In the genomic region with DNA sequence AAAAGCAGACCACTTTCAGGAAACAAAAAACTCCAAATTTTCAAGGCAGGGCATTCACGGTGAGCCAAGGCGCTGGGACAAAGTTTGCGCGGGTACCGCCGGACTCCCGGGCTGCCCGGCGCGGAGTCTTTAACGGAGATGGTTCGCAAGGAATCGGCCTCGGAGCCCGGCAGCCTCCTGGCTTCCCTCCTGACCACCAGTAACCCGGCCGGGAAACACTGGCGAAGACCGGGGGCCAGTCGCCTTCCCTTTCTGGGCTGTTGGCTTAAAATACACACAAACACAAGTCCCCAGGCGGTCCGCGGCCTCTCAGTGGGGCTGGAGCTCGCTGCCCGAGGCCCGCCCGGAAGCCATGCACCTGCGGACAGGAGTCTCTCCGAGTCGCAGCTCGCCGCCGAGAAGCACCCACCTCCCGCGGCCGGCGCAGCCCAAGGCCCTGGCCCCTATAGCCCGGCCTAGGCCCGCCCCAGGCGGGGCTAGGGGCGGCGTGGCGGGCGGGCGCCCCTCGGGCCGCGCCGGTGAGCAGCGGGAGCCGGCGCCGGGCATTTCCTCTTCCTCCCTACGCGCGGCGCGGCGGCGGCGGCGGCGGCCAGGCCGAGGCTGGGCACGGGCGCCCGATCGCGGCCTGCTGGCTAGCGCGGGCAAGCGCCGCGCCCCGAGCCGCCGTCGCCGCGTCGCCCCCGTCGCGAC, we compare ENCODE assay signal across 8 cellular contexts. TPM values are rescaled to one million over a fixed set of nuclear protein-coding genes. Genes with fewer than 3 reads are reported as not detected.
A peak's percentile ranks its signal among the peaks of the same experiment; 100 is the strongest.
DNase-seq lines count a peak whose midpoint lies in the region; ATAC-seq and TF ChIP-seq lines count a peak whose summit lies in the region.

No MANE protein-coding gene starts in this region.

- peaks cover 29% of the 10 kb centered on the region for H4K20me1 ChIP-seq in PC-9 (ENCODE audit: insufficient read depth)

- CTCF ChIA-PET in PC-9 (lab: Charles Lee) = interaction anchor here (1.1 to 1.5 kb wide), 2 partner anchors 24 to 45 kb away, joined by 3 to 4 read pairs; no protein-coding TSS in a partner anchor

- H3K27ac ChIP-seq in PC-9 (peak overlapping the region; percentile 84), gastroesophageal sphincter (peak overlapping the region; percentile 81 to 100 (median 98)), neuronal stem cell (replicated peaks; ENCODE audit: low read length) (peak overlapping the region; percentile 95), temporal lobe (ENCODE audit: low read depth, low read length) (peak overlapping the region; percentile 72)

- H3K36me3 ChIP-seq in PC-9 (ENCODE audit: low read depth) = 0 out of 2 replicates have a peak, but pooled peaks cover 4% of the 10 kb centered on the region
- peaks cover 0 to 15% of the 10 kb centered on the region in 2 donors for H3K36me3 ChIP-seq in gastroesophageal sphincter
- H3K36me3 ChIP-seq in neuronal stem cell (replicated peaks in 1 of 2; ENCODE audit: control insufficient read depth in 2 of 2, insufficient read depth in 2 of 2, low read length in 2 of 2) = peaks cover 6 to 30% of the 10 kb centered on the region in 2 donors

- intact Hi-C loops in PC-9 (cut with micrococcal nuclease; ENCODE audit: unreplicated experiment) = loop anchor here (2.0 kb wide), 1 partner anchor 44 kb away; no protein-coding TSS in a partner anchor

- peaks cover 25% of the 10 kb centered on the region for H3F3A ChIP-seq in PC-9 (ENCODE audit: insufficient read depth, low read depth)

- DNase-seq in AG10803 (ENCODE audit: low read depth) (peak; percentile 42), PC-9 (peak; percentile 41 to 58), neuronal stem cell (ENCODE audit: low spot score) (no peak)
- DNase-seq in activated effector memory CD4-positive, alpha-beta T cell treated with anti-CD3 and anti-CD28 coated beads, Interleukin-2, amount 50 U/mL, for 16 hours = peak; percentile 85

- POLR2A ChIA-PET in PC-9 (lab: Charles Lee; ENCODE audit: unreplicated experiment) = interaction anchor here (0.5 to 1.2 kb wide), 2 partner anchors 11 to 12 kb away, joined by 3 to 6 read pairs; no protein-coding TSS in a partner anchor

- no peaks in the 10 kb centered on the region for H3K79me1 ChIP-seq in neuronal stem cell (ENCODE audit: low read depth, low read length)

- peak overlapping the region; percentile 98 for H2BK15ac ChIP-seq in neuronal stem cell (ENCODE audit: low read length)

- H4K8ac ChIP-seq in neuronal stem cell (ENCODE audit: low read depth, low read length) = no peak overlapping the region

- peak; percentile 26 to 33 for TF ChIP-seq POLR2A in gastroesophageal sphincter (IDR thresholded peaks at IDR 0.05)

- H3K4me1 ChIP-seq in PC-9 (replicated peaks; ENCODE audit: insufficient read depth) (peaks cover 34% of the 10 kb centered on the region), gastroesophageal sphincter (peaks cover 8 to 75% (median 20%) of the 10 kb centered on the region in 3 donors), neuronal stem cell (ENCODE audit: control insufficient read depth in 2 of 2, insufficient read depth in 1 of 2, low read depth in 1 of 2, low read length in 2 of 2) (peaks cover 2% of the 10 kb centered on the region in 2 donors)

- no peaks in the 10 kb centered on the region for H3K9me3 ChIP-seq in PC-9 (ENCODE audit: insufficient read depth, low read depth)
- no peaks in the 10 kb centered on the region for H3K9me3 ChIP-seq in gastroesophageal sphincter
- no peaks in the 10 kb centered on the region for H3K9me3 ChIP-seq in neuronal stem cell (replicated peaks in 1 of 2; ENCODE audit: control insufficient read depth in 2 of 2, insufficient read depth in 1 of 2, low read depth in 1 of 2, low read length in 2 of 2)

- TF ChIP-seq CTCF in AG10803 (conservative IDR thresholded peaks at IDR 0.05; ENCODE audit: low read length) (no peak), PC-9 (conservative IDR thresholded peaks at IDR 0.05) (no peak), gastroesophageal sphincter (IDR thresholded peaks at IDR 0.05) (no peak)

- peak overlapping the region; percentile 98 for H2AK5ac ChIP-seq in neuronal stem cell (ENCODE audit: low read depth, low read length)

- peak overlapping the region; percentile 53; the same call in 1 of the 2 replicates for H2AFZ ChIP-seq in PC-9
- H2AFZ ChIP-seq in neuronal stem cell (ENCODE audit: low read length) = peak overlapping the region; percentile 93

- H3K27me3 ChIP-seq in PC-9 (ENCODE audit: insufficient read depth, low read depth) = no peaks in the 10 kb centered on the region
- no peaks in the 10 kb centered on the region for H3K27me3 ChIP-seq in gastroesophageal sphincter
- no peaks in the 10 kb centered on the region for H3K27me3 ChIP-seq in neuronal stem cell (ENCODE audit: control insufficient read depth in 3 of 3, insufficient read depth in 3 of 3, low read depth in 1 of 3, low read length in 3 of 3)

- 0 to 3% methylated on average over 12 to 14 of the region's 84 CpGs for WGBS in gastroesophageal sphincter (ENCODE audit: low coverage in 1 of 2), 2 donors
- no CpG with 5 or more reads among the region's 84 CpGs for WGBS in neuronal stem cell (ENCODE audit: extremely low coverage in 2 of 2, insufficient read length in 2 of 2, insufficient replicate concordance in 1 of 2), 2 donors

- TF ChIP-seq EP300 in gastroesophageal sphincter (IDR thresholded peaks at IDR 0.05) = no peak

- H3K23ac ChIP-seq in neuronal stem cell (ENCODE audit: low read depth, low read length, poor library complexity) = peak overlapping the region; percentile 80

- H3K79me2 ChIP-seq in PC-9 (ENCODE audit: low read depth) = peaks cover 83% of the 10 kb centered on the region

- H2BK5ac ChIP-seq in neuronal stem cell (ENCODE audit: low read length) = peak overlapping the region; percentile 98

- no TSS peak for BruUV-seq in PC-9 (replicated peaks; lab: Mats Ljungman, UMichigan)

- H3K9ac ChIP-seq in neuronal stem cell (ENCODE audit: low read depth, low read length, poor library complexity) = peak overlapping the region; percentile 95

- H3K14ac ChIP-seq in neuronal stem cell (ENCODE audit: low read length) = peak overlapping the region; percentile 91

- no peak overlapping the region for H4K91ac ChIP-seq in neuronal stem cell (ENCODE audit: low read depth, low read length, poor library complexity)

- H3K9me2 ChIP-seq in PC-9 (ENCODE audit: insufficient read depth) = no peaks in the 10 kb centered on the region

- peak overlapping the region; percentile 98 for H3K18ac ChIP-seq in neuronal stem cell (ENCODE audit: low read length)

- peak overlapping the region; percentile 94 for H2BK120ac ChIP-seq in neuronal stem cell (ENCODE audit: low read depth, low read length)

- no peak overlapping the region for H2BK12ac ChIP-seq in neuronal stem cell (ENCODE audit: low read length)

- H3K4me3 ChIP-seq in AG10803 (ENCODE audit: low read length) (peak overlapping the region; percentile 79), PC-9 (peak overlapping the region; percentile 89), gastroesophageal sphincter (peak overlapping the region; percentile 74 to 77), neuronal stem cell (ENCODE audit: low read length in 2 of 2) (peak overlapping the region; percentile 75 to 98)

- ATAC-seq in GM18909 (IDR thresholded peaks at IDR 0.05; ENCODE audit: poor library complexity, unreplicated experiment) = peak; percentile 42
- ATAC-seq in HG03135 (IDR thresholded peaks at IDR 0.05; ENCODE audit: unreplicated experiment) = peak; percentile 43
- peak; percentile 59 for ATAC-seq in gastroesophageal sphincter

- H3K4ac ChIP-seq in neuronal stem cell (ENCODE audit: low read length) = peak overlapping the region; percentile 67

- H3K4me2 ChIP-seq in PC-9 (peak overlapping the region; percentile 93), neuronal stem cell (ENCODE audit: insufficient read depth, low read length, poor library complexity, severe bottlenecking) (peak overlapping the region; percentile 72)

RNA-seq across cellular contexts. Expression of a gene that starts 0.6 kb away (rescaled TPM):
- total RNA-seq in PC-9 (2021) (95.3 and 97.8 TPM in 2 replicates), gastroesophageal sphincter (10 to 100 TPM; 39.4 to 79.1 (median 68.1) TPM), temporal lobe (22.6 TPM)
- 41.2 TPM for polyA plus RNA-seq in neuronal stem cell (2013, experiment 1 of 2)
- polyA plus RNA-seq in neuronal stem cell (2013, experiment 2 of 2) = 37.1 TPM
